Comparison of ENCODE assay signal across 8 cellular contexts in genomic region chr11:94934362-94934761, GRCh38.
DNase-seq lines count a peak whose midpoint lies in the region; ATAC-seq lines count a peak whose summit lies in the region.

No MANE protein-coding gene starts in this region.

- peak; percentile 26 for DNase-seq in stimulated activated CD4-positive, alpha-beta T cell treated with anti-CD3 and anti-CD28 coated beads, Interleukin-15, amount 100 ng/mL, for 24 hours
- DNase-seq in stimulated activated CD4-positive, alpha-beta T cell treated with anti-CD3 and anti-CD28 coated beads, Interleukin-4, amount 100 ng/mL, for 4 hours: no peak
- no peak for DNase-seq in T1000 (lab: John Stamatoyannopoulos, UW)

- no peak for ATAC-seq in GM19395 (IDR thresholded peaks at IDR 0.05; ENCODE audit: unreplicated experiment)
- ATAC-seq in GM21381 (IDR thresholded peaks at IDR 0.05; ENCODE audit: unreplicated experiment): no peak
- ATAC-seq in GM18873 (IDR thresholded peaks at IDR 0.05; ENCODE audit: low FRiP score, unreplicated experiment): no peak

- H3K27ac ChIP-seq in angular gyrus (ENCODE audit: low read depth, low read length) (peak overlapping the region; percentile 74), layer of hippocampus (ENCODE audit: low read depth, low read length) (peak overlapping the region; percentile 32)

- no peaks in the 10 kb centered on the region for H3K27me3 ChIP-seq in layer of hippocampus (ENCODE audit: control insufficient read depth, insufficient read depth, low read length)
